In genomic region chr17:64660195-64661040, GRCh38 we compare ENCODE assay signal across 7 cellular contexts. TPM values are rescaled to one million over a fixed set of nuclear protein-coding genes. Genes with fewer than 3 reads are reported as not detected.
DNase-seq lines count a peak whose midpoint lies in the region; ATAC-seq and TF ChIP-seq lines count a peak whose summit lies in the region.
"Not testable (repeated sequence)": the region's sequence is repeated elsewhere in the genome, so short reads cannot be mapped to it uniquely, and the experiment has no call there.

No MANE protein-coding gene starts in this region.

- CTCF ChIA-PET in T-cell (lab: Charles Lee): interaction anchor here in 1 of 2 donors (1.2 kb wide), 1 partner anchor 18 kb away, joined by 5 read pairs; no protein-coding TSS in a partner anchor

- not testable (repeated sequence) for TF ChIP-seq CTCF in GM06990 (IDR thresholded peaks at IDR 0.05; ENCODE audit: insufficient read depth, low read length, poor library complexity, severe bottlenecking); fibroblast of mammary gland (conservative IDR thresholded peaks at IDR 0.05; ENCODE audit: control insufficient read depth, insufficient read depth, low read depth, low read length); lung (IDR thresholded peaks at IDR 0.05; ENCODE audit: control extremely low read depth, extremely low read depth)

- H3K4me1 Mint-ChIP-seq in T-cell: peaks cover 49 to 51% (median 51%) of the 10 kb centered on the region in 3 donors

- not testable (repeated sequence) for H3K4me1 ChIP-seq in lung (ENCODE audit: control insufficient read depth in 2 of 2, insufficient read depth in 2 of 2, low read length in 2 of 2)

- not testable (repeated sequence) for H3K36me3 Mint-ChIP-seq in T-cell

- peak overlapping the region in 1 of 2 donors; percentile 78 for H3K27ac ChIP-seq in lung (ENCODE audit: low read depth in 1 of 2, low read length in 1 of 2)

- not testable (repeated sequence) for H3K27me3 Mint-ChIP-seq in T-cell

- H3K9me3 Mint-ChIP-seq in T-cell: not testable (repeated sequence)

- DNase-seq in GM06990 (ENCODE audit: extremely low read depth, insufficient read length); T-cell; lung (ENCODE audit: low spot score): not testable (repeated sequence)
- DNase-seq in NCI-H146 (lab: John Stamatoyannopoulos, UW) (peak; percentile 11), astrocyte of the hippocampus (ENCODE audit: low read depth, low spot score) (peak; percentile 38), fibroblast of mammary gland (ENCODE audit: low read depth) (peak; percentile 57), retina (peak; percentile 11)

- peak overlapping the region; percentile 89 to 93 for H3K27ac Mint-ChIP-seq in T-cell

- H3K36me3 ChIP-seq in GM06990 (ENCODE audit: control insufficient read depth, insufficient read depth, low read length); lung (ENCODE audit: control insufficient read depth in 2 of 2, insufficient read depth in 2 of 2, low read length in 2 of 2): not testable (repeated sequence)

- ATAC-seq in T-cell (replicated peaks in 1 of 4); lung (ENCODE audit: insufficient read depth, low FRiP score): not testable (repeated sequence)

- WGBS in lung, 2 donors: 15 to 30% methylated on average over 13 of the region's 13 CpGs

- H3K4me3 Mint-ChIP-seq in T-cell: peak overlapping the region; percentile 97 to 98 (median 97)

- POLR2A ChIA-PET in T-cell (lab: Charles Lee): not testable (repeated sequence)

- H3K9me3 ChIP-seq in lung (ENCODE audit: control insufficient read depth in 2 of 2, insufficient read depth in 1 of 2, low read length in 1 of 2): not testable (repeated sequence)

- not testable (repeated sequence) for H3K27me3 ChIP-seq in GM06990 (replicated peaks; ENCODE audit: control insufficient read depth, insufficient read depth, low read length); lung (ENCODE audit: control insufficient read depth, insufficient read depth)

- H3K4me3 ChIP-seq in GM06990 (replicated peaks; ENCODE audit: low read depth, low read length) (peak overlapping the region; percentile 75), fibroblast of mammary gland (ENCODE audit: control insufficient read depth, low read depth, low read length) (peak overlapping the region; percentile 81), lung (peak overlapping the region; percentile 45)

RNA-seq across cellular contexts. Expression of gene SMURF2, which starts 1.7 kb away (rescaled TPM):
- total RNA-seq in T-cell: 10 to 100 TPM; 27.4 to 36.6 (median 34.8) TPM
- total RNA-seq in lung: 10 to 100 TPM; 32.7 to 85.6 TPM
- 10 to 100 TPM in 1 of 2 donors, 1 to 10 TPM in 1; 9.9 to 12.3 TPM for polyA plus RNA-seq in lung
